ENCODE assay signal across 1 cellular context in genomic region chr3:13858768-13859520, GRCh38.
TF ChIP-seq lines count a peak whose summit lies in the region.

No MANE protein-coding gene starts in this region.

TF ChIP-seq in K562, 482 proteins besides CTCF, POLR2A, EP300 and RAD21 (continued from another document):
- TF ChIP-seq MGA (IDR thresholded peaks at IDR 0.05) = no peak
- TF ChIP-seq KDM5B (IDR thresholded peaks at IDR 0.05; ENCODE audit: insufficient replicate concordance, low read depth, low read length) = no peak
- TF ChIP-seq ZNF133 (CRISPR knock-in tag; IDR thresholded peaks at IDR 0.05) = no peak
- no peak for TF ChIP-seq ATF1 (CRISPR knock-in tag; IDR thresholded peaks at IDR 0.05)
- no peak for TF ChIP-seq ATF1 (tag; IDR thresholded peaks at IDR 0.05)
- no peak for TF ChIP-seq ZNF436 (CRISPR knock-in tag; IDR thresholded peaks at IDR 0.05)
- TF ChIP-seq ZNF717 (CRISPR knock-in tag; IDR thresholded peaks at IDR 0.05) = no peak
- 0 out of 2 replicates have a peak, but pooled peaks have one; percentile 53 for TF ChIP-seq PTBP1 (IDR thresholded peaks at IDR 0.05; ENCODE audit: low read depth, low read length)
- no peak for TF ChIP-seq DIDO1 (tag; IDR thresholded peaks at IDR 0.05; ENCODE audit: low read depth)
- no peak for TF ChIP-seq TEAD1 (CRISPR knock-in tag; IDR thresholded peaks at IDR 0.05)
- TF ChIP-seq FOXA1 (IDR thresholded peaks at IDR 0.05; ENCODE audit: borderline replicate concordance) = no peak
- no peak for TF ChIP-seq FOXJ3 (CRISPR knock-in tag; IDR thresholded peaks at IDR 0.05)
